1 cellular context compared by ENCODE assay signal in genomic region chr20:5504061-5504739, GRCh38.
TF ChIP-seq lines count a peak whose summit lies in the region.

No MANE protein-coding gene starts in this region.

TF ChIP-seq in HepG2, 621 proteins besides CTCF, POLR2A, EP300 and RAD21 (continued from another document and continues in another):
- TF ChIP-seq ZNF503 (CRISPR knock-in tag; IDR thresholded peaks at IDR 0.05), result no peak
- no peak for TF ChIP-seq PHB2 (IDR thresholded peaks at IDR 0.05; ENCODE audit: partially characterized antibody)
- peak; percentile 71; the same call in 1 of the 2 replicates for TF ChIP-seq ZNF567 (CRISPR knock-in tag; IDR thresholded peaks at IDR 0.05; ENCODE audit: borderline replicate concordance)
- TF ChIP-seq ZNF670 (CRISPR knock-in tag; IDR thresholded peaks at IDR 0.05; ENCODE audit: borderline replicate concordance), result no peak
- TF ChIP-seq ZNF580 (CRISPR knock-in tag; IDR thresholded peaks at IDR 0.05; ENCODE audit: borderline replicate concordance, low read depth), result no peak
- no peak for TF ChIP-seq HOXA9 (CRISPR knock-in tag; IDR thresholded peaks at IDR 0.05; ENCODE audit: borderline replicate concordance)
- no peak for TF ChIP-seq ZNF550 (CRISPR knock-in tag; IDR thresholded peaks at IDR 0.05; ENCODE audit: borderline replicate concordance)
- TF ChIP-seq PHF8 (CRISPR knock-in tag; IDR thresholded peaks at IDR 0.05), result peak; percentile 64; the same call in 1 of the 2 replicates
- no peak for TF ChIP-seq ZNF777 (CRISPR knock-in tag; IDR thresholded peaks at IDR 0.05)
- 0 out of 2 replicates have a peak, but pooled peaks have one; percentile 53 for TF ChIP-seq POGK (CRISPR knock-in tag; conservative IDR thresholded peaks at IDR 0.05)
- 0 out of 2 replicates have a peak, but pooled peaks have one; percentile 36 for TF ChIP-seq MEIS2 (CRISPR knock-in tag; IDR thresholded peaks at IDR 0.05)
- TF ChIP-seq ZNF558 (CRISPR knock-in tag; IDR thresholded peaks at IDR 0.05; ENCODE audit: borderline replicate concordance), result no peak; the same call in 1 of the 2 replicates
- no peak for TF ChIP-seq CENPBD1 (CRISPR knock-in tag; IDR thresholded peaks at IDR 0.05; ENCODE audit: borderline replicate concordance, low read depth)
- TF ChIP-seq MAFG (CRISPR knock-in tag; IDR thresholded peaks at IDR 0.05), result no peak
- peak; percentile 66; the same call in 1 of the 2 replicates for TF ChIP-seq THAP9 (CRISPR knock-in tag; IDR thresholded peaks at IDR 0.05; ENCODE audit: borderline replicate concordance)
- peak in 1 of 2 experiments; percentile 68; a peak in 3 of 4 replicates for TF ChIP-seq NR2F1 (CRISPR knock-in tag; IDR thresholded peaks at IDR 0.05)
- no peak for TF ChIP-seq MTF2 (CRISPR knock-in tag; IDR thresholded peaks at IDR 0.05; ENCODE audit: borderline replicate concordance)
- TF ChIP-seq KAT8 (CRISPR knock-in tag; IDR thresholded peaks at IDR 0.05), result 0 out of 2 replicates have a peak, but pooled peaks have one; percentile 34
- TF ChIP-seq PCBP1 (IDR thresholded peaks at IDR 0.05; ENCODE audit: borderline replicate concordance, low read depth, low read length), result no peak
- TF ChIP-seq ATAD3A (CRISPR knock-in tag; IDR thresholded peaks at IDR 0.05), result no peak
- no peak for TF ChIP-seq ZNF644 (CRISPR knock-in tag; IDR thresholded peaks at IDR 0.05; ENCODE audit: low read depth)
- no peak for TF ChIP-seq ZC3H4 (CRISPR knock-in tag; IDR thresholded peaks at IDR 0.05; ENCODE audit: borderline replicate concordance)
- no peak for TF ChIP-seq ZBED4 (CRISPR knock-in tag; IDR thresholded peaks at IDR 0.05; ENCODE audit: borderline replicate concordance)
- no peak for TF ChIP-seq JUN (CRISPR knock-in tag; IDR thresholded peaks at IDR 0.05)
- peak; percentile 48; the same call in 1 of the 2 replicates for TF ChIP-seq BCL3 (CRISPR knock-in tag; IDR thresholded peaks at IDR 0.05)
- no peak for TF ChIP-seq TERF1 (CRISPR knock-in tag; IDR thresholded peaks at IDR 0.05)
- peak; percentile 84 for TF ChIP-seq ZNF225 (CRISPR knock-in tag; IDR thresholded peaks at IDR 0.05)
- peak; percentile 81; the same call in 1 of the 2 replicates for TF ChIP-seq CHCHD3 (CRISPR knock-in tag; IDR thresholded peaks at IDR 0.05)
- TF ChIP-seq GABPB1 (CRISPR knock-in tag; IDR thresholded peaks at IDR 0.05), result peak; percentile 58; the same call in 1 of the 2 replicates
- TF ChIP-seq USF2 (IDR thresholded peaks at IDR 0.05; ENCODE audit: low read depth, low read length), result peak; percentile 93
- TF ChIP-seq USF2 (CRISPR knock-in tag; IDR thresholded peaks at IDR 0.05; ENCODE audit: borderline replicate concordance), result peak; percentile 98; the same call in 1 of the 2 replicates
- TF ChIP-seq SALL2 (CRISPR knock-in tag; IDR thresholded peaks at IDR 0.05), result no peak
- no peak for TF ChIP-seq ZNF33B (CRISPR knock-in tag; IDR thresholded peaks at IDR 0.05)
- no peak for TF ChIP-seq SMAD9 (CRISPR knock-in tag; IDR thresholded peaks at IDR 0.05)
- no peak for TF ChIP-seq ZNF549 (CRISPR knock-in tag; IDR thresholded peaks at IDR 0.05)
- TF ChIP-seq GMEB2 (CRISPR knock-in tag; IDR thresholded peaks at IDR 0.05; ENCODE audit: low read depth), result no peak
- 0 out of 2 replicates have a peak, but pooled peaks have one; percentile 36 for TF ChIP-seq NR2C2 (CRISPR knock-in tag; IDR thresholded peaks at IDR 0.05; ENCODE audit: borderline replicate concordance)
- TF ChIP-seq HNF4G (IDR thresholded peaks at IDR 0.05; ENCODE audit: borderline replicate concordance, low read depth, low read length), result no peak
- peak; percentile 61; the same call in 1 of the 2 replicates for TF ChIP-seq HNF4G (CRISPR knock-in tag; IDR thresholded peaks at IDR 0.05; ENCODE audit: borderline replicate concordance, low read depth)
- TF ChIP-seq ZNF484 (CRISPR knock-in tag; IDR thresholded peaks at IDR 0.05; ENCODE audit: borderline replicate concordance, low read depth), result 0 out of 2 replicates have a peak, but pooled peaks have one; percentile 69
- TF ChIP-seq TOPORS (CRISPR knock-in tag; IDR thresholded peaks at IDR 0.05), result no peak
- TF ChIP-seq KDM2A (CRISPR knock-in tag; IDR thresholded peaks at IDR 0.05; ENCODE audit: borderline replicate concordance, low read depth), result peak; percentile 52; the same call in 1 of the 2 replicates
- TF ChIP-seq ZBTB21 (CRISPR knock-in tag; IDR thresholded peaks at IDR 0.05), result no peak
- TF ChIP-seq ZIK1 (CRISPR knock-in tag; IDR thresholded peaks at IDR 0.05; ENCODE audit: borderline replicate concordance, low read depth), result no peak
